ENCODE assay signal across 15 cellular contexts in the genomic region with DNA sequence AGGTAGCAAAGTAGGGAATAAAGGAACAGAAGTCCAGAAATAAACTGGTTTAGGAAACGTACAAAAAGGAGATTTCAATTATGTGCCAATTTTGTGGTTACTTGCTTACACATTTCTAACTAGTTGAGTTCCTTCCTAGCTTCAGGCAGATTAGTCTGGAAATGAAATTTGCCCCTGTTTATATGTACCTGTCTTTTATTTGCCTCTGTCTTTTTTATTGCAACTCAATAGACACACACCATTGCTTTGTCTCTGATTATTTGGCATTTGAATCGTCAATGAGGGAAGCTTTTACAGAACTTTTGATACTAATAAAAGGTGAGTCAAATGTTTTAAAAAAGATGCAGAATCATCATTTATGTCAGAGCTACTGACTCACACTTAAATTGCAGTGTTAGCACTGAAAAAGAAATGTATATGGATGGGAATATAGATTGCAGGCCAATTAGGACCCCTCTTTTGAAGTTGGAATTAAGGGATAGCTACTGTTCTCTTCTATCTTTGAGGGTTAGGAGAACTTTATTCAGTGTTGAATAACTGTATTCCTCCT.
A peak's percentile ranks its signal among the peaks of the same experiment; 100 is the strongest.
DNase-seq lines count a peak whose midpoint lies in the region; ATAC-seq and TF ChIP-seq lines count a peak whose summit lies in the region.
"Had no signal": no experiment of that assay in that cellular context is flagged by ENCODE, and none has a peak within 500 bp of the region (broad histone marks: within the 10 kb centered on the region; RNA-seq: fewer than 3 reads in every experiment).

No MANE protein-coding gene starts in this region.

- WGBS in right cardiac atrium: 67% methylated on average over 2 of the region's 2 CpGs

- H3K27ac Mint-ChIP-seq in brain (peak overlapping the region in 2 of 5 experiments; percentile 32 to 70), type B pancreatic cell (peak overlapping the region; percentile 53)
- H3K27ac Mint-ChIP-seq: B cell; CD4-positive, CD25-positive, alpha-beta regulatory T cell had no signal

- H3K27me3 Mint-ChIP-seq in brain: peaks cover 3% of the 10 kb centered on the region
- no peaks in the 10 kb centered on the region for H3K27me3 Mint-ChIP-seq in type B pancreatic cell
- H3K27me3 Mint-ChIP-seq: B cell; CD4-positive, CD25-positive, alpha-beta regulatory T cell had no signal

- DNase-seq in Karpas-422: no peak
- DNase-seq in foreskin keratinocyte: peak in 1 of 2 donors; percentile 12
- DNase-seq in type B pancreatic cell (ENCODE audit: extremely low spot score, unreplicated experiment): no peak
- no peak for DNase-seq in NCI-H345 (lab: John Stamatoyannopoulos, UW)
- DNase-seq in right cardiac atrium: no peak
- no peak for DNase-seq in cortex of kidney (lab: John Stamatoyannopoulos, UW)
- DNase-seq: ACHN; Calu3; CD4-positive, CD25-positive, alpha-beta regulatory T cell; DMS53; KBM-7; NCI-H187 treated with DMSO at 0.1 percent for 48 hours; NCI-H446 treated with DMSO at 0.1 percent for 48 hours had no signal

- H3K9me3 Mint-ChIP-seq in brain (peaks cover 0 to 3% (median 0%) of the 10 kb centered on the region in 5 experiments), type B pancreatic cell (no peaks in the 10 kb centered on the region)

- H3K79me2 ChIP-seq in Karpas-422 (ENCODE audit: low read length): peaks cover 98% of the 10 kb centered on the region

- H3K4me1 ChIP-seq in Karpas-422 (ENCODE audit: low read length) (peaks cover 42% of the 10 kb centered on the region), foreskin keratinocyte (peaks cover 14% of the 10 kb centered on the region), right cardiac atrium (ENCODE audit: control insufficient read depth, insufficient read depth, low read length) (peaks cover 12% of the 10 kb centered on the region)

- H4K20me1 ChIP-seq in Karpas-422 (ENCODE audit: insufficient read depth, low read depth, low read length): no peaks in the 10 kb centered on the region

- H3K9me2 ChIP-seq in Karpas-422 (replicated peaks; ENCODE audit: insufficient read depth, low read length): no peaks in the 10 kb centered on the region

- no peaks in the 10 kb centered on the region for H3K27me3 ChIP-seq in Karpas-422 (ENCODE audit: low read length)
- no peaks in the 10 kb centered on the region for H3K27me3 ChIP-seq in foreskin keratinocyte
- H3K27me3 ChIP-seq in right cardiac atrium (ENCODE audit: control insufficient read depth, insufficient read depth): no peaks in the 10 kb centered on the region

- H3K27ac ChIP-seq in Karpas-422 (ENCODE audit: low read length) (peak overlapping the region; percentile 44), foreskin keratinocyte (no peak overlapping the region), right cardiac atrium (ENCODE audit: low read length) (no peak overlapping the region)

- intact Hi-C loops in right cardiac atrium (cut with DNase I): no loop called here

- TF ChIP-seq CTCF in brain (conservative IDR thresholded peaks at IDR 0.05) (no peak), foreskin keratinocyte (conservative IDR thresholded peaks at IDR 0.05) (no peak), type B pancreatic cell (conservative IDR thresholded peaks at IDR 0.05) (no peak)

- H3K36me3 ChIP-seq in Karpas-422 (ENCODE audit: insufficient read depth, low read length): no peaks in the 10 kb centered on the region

- H3K4me3 Mint-ChIP-seq in brain (peak overlapping the region in 4 of 5 experiments; percentile 57 to 95 (median 86)), type B pancreatic cell (no peak overlapping the region)
- H3K4me3 Mint-ChIP-seq: B cell; CD4-positive, CD25-positive, alpha-beta regulatory T cell had no signal

- H3K4me3 ChIP-seq in Karpas-422 (ENCODE audit: low read length) (no peak overlapping the region), right cardiac atrium (ENCODE audit: low read length) (no peak overlapping the region)

- ATAC-seq in foreskin keratinocyte: peak; percentile 30
- no peak for ATAC-seq in right cardiac atrium

- H3K4me2 ChIP-seq in Karpas-422 (ENCODE audit: low read depth, low read length, poor library complexity, severe bottlenecking): no peak overlapping the region

- no peak overlapping the region for H2AFZ ChIP-seq in Karpas-422 (ENCODE audit: low read length)

- H3K4me1 Mint-ChIP-seq in brain: peaks cover 64% of the 10 kb centered on the region
- peaks cover 33% of the 10 kb centered on the region for H3K4me1 Mint-ChIP-seq in type B pancreatic cell (ENCODE audit: unreplicated experiment)

- H3K9me3 ChIP-seq in Karpas-422 (ENCODE audit: low read length) (no peaks in the 10 kb centered on the region), right cardiac atrium (ENCODE audit: control insufficient read depth, low read length) (no peaks in the 10 kb centered on the region)

- peaks cover 15% of the 10 kb centered on the region for H3K36me3 Mint-ChIP-seq in brain
- no peaks in the 10 kb centered on the region for H3K36me3 Mint-ChIP-seq in type B pancreatic cell

- no peak overlapping the region for H3K9ac ChIP-seq in Karpas-422 (ENCODE audit: low read length)
